8 cellular contexts compared by ENCODE assay signal in genomic region chr2:39124000-39124769, GRCh38. TPM values are rescaled to one million over a fixed set of nuclear protein-coding genes. Genes with fewer than 3 reads are reported as not detected.
A peak's percentile ranks its signal among the peaks of the same experiment; 100 is the strongest.
DNase-seq lines count a peak whose midpoint lies in the region; ATAC-seq and TF ChIP-seq lines count a peak whose summit lies in the region.

No MANE protein-coding gene starts in this region.

- peak overlapping the region; percentile 91 for H3K27ac Mint-ChIP-seq in endothelial cell (ENCODE audit: unreplicated experiment)

- peaks cover 16% of the 10 kb centered on the region for H3K36me3 Mint-ChIP-seq in endothelial cell (ENCODE audit: low read depth, unreplicated experiment)

- H3K27me3 ChIP-seq in HUES6 (ENCODE audit: control insufficient read depth, insufficient read depth, low read length) (no peaks in the 10 kb centered on the region), NT2/D1 (ENCODE audit: insufficient read depth, insufficient read length) (no peaks in the 10 kb centered on the region)

- peak; percentile 47 for ATAC-seq in GM21447 (IDR thresholded peaks at IDR 0.05; ENCODE audit: unreplicated experiment)

- H3K36me3 ChIP-seq in HUES6 (ENCODE audit: control insufficient read depth, insufficient read depth, low read length) (no peaks in the 10 kb centered on the region), NT2/D1 (ENCODE audit: insufficient read depth, insufficient read length, low read length) (no peaks in the 10 kb centered on the region)

- H3K4me1 Mint-ChIP-seq in endothelial cell (ENCODE audit: unreplicated experiment): peaks cover 31% of the 10 kb centered on the region

- no peaks in the 10 kb centered on the region for H3K9me3 ChIP-seq in HUES6 (ENCODE audit: control insufficient read depth, insufficient read depth, low read depth, low read length)
- no peaks in the 10 kb centered on the region for H3K9me3 ChIP-seq in NT2/D1 (ENCODE audit: insufficient read depth, low read length)

- H3K9me3 Mint-ChIP-seq in endothelial cell (ENCODE audit: unreplicated experiment): no peaks in the 10 kb centered on the region

- H3K9ac ChIP-seq in HUES6 (ENCODE audit: low read length) (peak overlapping the region; percentile 93), NT2/D1 (ENCODE audit: insufficient read length, low read depth) (peak overlapping the region; percentile 92)

- peaks cover 23% of the 10 kb centered on the region for H3K27me3 Mint-ChIP-seq in endothelial cell (ENCODE audit: unreplicated experiment)

- DNase-seq in DMS 273 treated with DMSO at 0.1 percent for 48 hours (lab: John Stamatoyannopoulos, UW): peak; percentile 93
- peak; percentile 99 for DNase-seq in NT2/D1 (ENCODE audit: low read depth, low spot score)
- DNase-seq in activated CD8-positive, alpha-beta memory T cell treated with anti-CD3 and anti-CD28 coated beads, Interleukin-2, amount 50 U/mL, for 4 hours: peak; percentile 96
- peak; percentile 98 for DNase-seq in endothelial cell (ENCODE audit: low spot score)
- DNase-seq in midbrain (lab: John Stamatoyannopoulos, UW): peak; percentile 95
- DNase-seq in stimulated activated CD8-positive, alpha-beta memory T cell treated with anti-CD3 and anti-CD28 coated beads, Interleukin-15, amount 100 ng/mL, for 48 hours (ENCODE audit: low read depth in 2 of 2): peak; percentile 96

- TF ChIP-seq CTCF in endothelial cell (IDR thresholded peaks at IDR 0.05; ENCODE audit: unreplicated experiment): peak; percentile 49

- H3K4me1 ChIP-seq in HUES6 (ENCODE audit: control insufficient read depth, insufficient read depth, low read length) (peaks cover 17% of the 10 kb centered on the region), NT2/D1 (ENCODE audit: insufficient read depth, insufficient read length) (no peaks in the 10 kb centered on the region)

- H3K4me3 Mint-ChIP-seq in endothelial cell (ENCODE audit: unreplicated experiment): peak overlapping the region; percentile 95

- peak overlapping the region; percentile 87 for H3K4me3 ChIP-seq in HUES6 (ENCODE audit: low read depth, low read length)
- H3K4me3 ChIP-seq in NT2/D1 (ENCODE audit: insufficient read length, low read depth): peak overlapping the region; percentile 75

- peak overlapping the region; percentile 89 for H3K27ac ChIP-seq in HUES6 (ENCODE audit: low read depth, low read length)

RNA-seq across cellular contexts. Expression of gene SOS1, which starts 3.3 kb away (rescaled TPM):
- total RNA-seq in endothelial cell (ENCODE audit: unreplicated experiment): 35.3 TPM

Comparison
In these comparisons a context has a peak if more than half of its experiments do, and no peak if none do; other contexts are left out.
1. Peak in every context shown above with its lines: DNase-seq, ATAC-seq, H3K4me3 ChIP-seq and H3K27ac ChIP-seq.